Comparison of ENCODE assay signal across 28 cellular contexts in genomic region chr12:70985850-70986249, GRCh38.
DNase-seq lines count a peak whose midpoint lies in the region; ATAC-seq and TF ChIP-seq lines count a peak whose summit lies in the region.
"Had no signal": no experiment of that assay in that cellular context is flagged by ENCODE, and none has a peak within 500 bp of the region (broad histone marks: within the 10 kb centered on the region; RNA-seq: fewer than 3 reads in every experiment).

No MANE protein-coding gene starts in this region.

- no peak for TF ChIP-seq CTCF in AG04449 (IDR thresholded peaks at IDR 0.05; ENCODE audit: insufficient read depth, low read length, missing control alignments)

- CTCF ChIA-PET in AG04449 (lab: Yijun Ruan, JAX) = no interaction called here

- H3K4me3 ChIP-seq in AG04449 (ENCODE audit: low read depth, low read length) = no peak overlapping the region
- no peak overlapping the region for H3K4me3 ChIP-seq in SK-N-MC
- H3K4me3 ChIP-seq: GM12878, neural progenitor cell, uterus had no signal

- no peaks in the 10 kb centered on the region for H3K36me3 ChIP-seq in SK-N-MC (ENCODE audit: insufficient read depth, low read length)
- H3K36me3 ChIP-seq: neural progenitor cell, uterus had no signal

- no peak for ATAC-seq in GM21723 (IDR thresholded peaks at IDR 0.05; ENCODE audit: unreplicated experiment)
- no peak for ATAC-seq in GM18519 (IDR thresholded peaks at IDR 0.05; ENCODE audit: low FRiP score, unreplicated experiment)
- ATAC-seq: esophagus mucosa; GM12878; Panc1; stimulated activated naive CD8-positive, alpha-beta T cell treated with anti-CD3 and anti-CD28 coated beads, Interleukin-15, Interleukin-2, amounts not matched to agents 100 U/mL and 50 U/mL, for 24 hours had no signal

- POLR2A ChIA-PET in AG04449 (lab: Yijun Ruan, JAX) = no interaction called here

- H3K9me3 ChIP-seq in SK-N-MC (ENCODE audit: low read depth, low read length) = no peaks in the 10 kb centered on the region
- H3K9me3 ChIP-seq: uterus had no signal

- H3K27ac ChIP-seq in SK-N-MC = 0 out of 2 replicates have a peak overlapping the region, but pooled peaks have one; percentile 5
- H3K27ac ChIP-seq: HL-60, neural progenitor cell, parathyroid adenoma, uterus, VCaP had no signal

- no peak overlapping the region for H3K9ac ChIP-seq in SK-N-MC (ENCODE audit: insufficient read length)
- H3K9ac ChIP-seq: neural progenitor cell, parathyroid adenoma had no signal

- DNase-seq in AG04449 (ENCODE audit: low read depth, low spot score) (peak; percentile 72), SK-N-MC (ENCODE audit: low read depth, low spot score) (peak; percentile 10), fibroblast of gingiva (ENCODE audit: low read depth) (peak; percentile 88), iris pigment epithelial cell (ENCODE audit: low read depth) (peak; percentile 77), iPS-NIHi11 (ENCODE audit: low spot score) (no peak)
- DNase-seq in activated effector memory CD4-positive, alpha-beta T cell treated with Interleukin-2 at 50 U/mL for 16 hours = no peak
- DNase-seq: activated CD4-positive, alpha-beta T cell treated with anti-CD3 and anti-CD28 coated beads for 48 hours; activated naive CD8-positive, alpha-beta T cell treated with anti-CD3 and anti-CD28 coated beads, Interleukin-2, amount 10 ng/mL, durations not matched to agents 7 days and 5 days; CD8-positive, alpha-beta memory T cell; DMS 273 treated with DMSO at 0.1 percent for 48 hours; EL; H9; kidney; NCI-H146; NCI-H748 treated with DMSO at 0.1 percent for 48 hours; SHP77; stimulated activated CD4-positive, alpha-beta T cell treated with anti-CD3 and anti-CD28 coated beads, Interleukin-1b, Interleukin-23, amount 100 ng/mL, for 48 hours; stimulated activated naive CD8-positive, alpha-beta T cell treated with anti-CD3 and anti-CD28 coated beads, Interleukin-15, Interleukin-2, amounts not matched to agents 100 U/mL and 50 U/mL, for 24 hours; uterus had no signal

Comparison
In these comparisons a context has a peak if more than half of its experiments do, and no peak if none do; other contexts are left out.
1. DNase-seq: peak in AG04449 (single experiment), SK-N-MC (single experiment), fibroblast of gingiva (single experiment) and iris pigment epithelial cell (single experiment); none in activated effector memory CD4-positive, alpha-beta T cell treated with Interleukin-2 at 50 U/mL for 16 hours (single experiment) and iPS-NIHi11 (single experiment).